In genomic region chr11:11882539-11882938, GRCh38 we compare ENCODE assay signal across 21 cellular contexts.
"Had no signal": no experiment of that assay in that cellular context is flagged by ENCODE, and none has a peak within 500 bp of the region (broad histone marks: within the 10 kb centered on the region; RNA-seq: fewer than 3 reads in every experiment).

No MANE protein-coding gene starts in this region.

- H3K4me1 ChIP-seq: colonic mucosa, thyroid gland had no signal

- H3K27ac ChIP-seq: body of pancreas, colonic mucosa, foreskin keratinocyte, heart left ventricle, pancreas, sigmoid colon, spleen, thyroid gland had no signal

- H3K9me3 ChIP-seq: body of pancreas, colonic mucosa, heart left ventricle, pancreas, sigmoid colon, spleen, thyroid gland had no signal

- H3K27ac Mint-ChIP-seq: activated CD4-positive, alpha-beta memory T cell treated with anti-CD3 and anti-CD28 coated beads for 36 hours; activated naive CD8-positive, alpha-beta T cell treated with anti-CD3 and anti-CD28 coated beads for 36 hours; T-helper 2 cell treated with Interferon-gamma antibody and Interleukin-4, amounts not matched to agents 5 μg/mL and 100 μg/mL, for 36 hours had no signal

- H3K27me3 Mint-ChIP-seq: activated CD4-positive, alpha-beta memory T cell treated with anti-CD3 and anti-CD28 coated beads for 36 hours; activated naive CD8-positive, alpha-beta T cell treated with anti-CD3 and anti-CD28 coated beads for 36 hours had no signal

- FAIRE-seq: urothelium cell line had no signal

- DNase-seq: activated CD4-positive, alpha-beta memory T cell treated with anti-CD3 and anti-CD28 coated beads for 36 hours; activated CD4-positive, alpha-beta T cell treated with anti-CD3 and anti-CD28 coated beads for 1 hour; activated gamma-delta T cell; activated naive CD8-positive, alpha-beta T cell treated with anti-CD3 and anti-CD28 coated beads for 36 hours; activated T-cell treated with anti-CD3 and anti-CD28 coated beads, Interleukin-2, amount 50 U/mL, for 48 hours; amygdala; body of pancreas; caudate nucleus; colonic mucosa; effector CD8-positive, alpha-beta T cell; foreskin keratinocyte; heart left ventricle; left colon; midbrain; pancreas; sigmoid colon; spleen; thyroid gland had no signal

- H3K36me3 ChIP-seq: colonic mucosa had no signal

- H3K27me3 ChIP-seq: body of pancreas, colonic mucosa, foreskin keratinocyte, heart left ventricle, pancreas, sigmoid colon, spleen, thyroid gland had no signal

- H3K9me3 Mint-ChIP-seq: activated CD4-positive, alpha-beta memory T cell treated with anti-CD3 and anti-CD28 coated beads for 36 hours had no signal

- H3K4me3 Mint-ChIP-seq: activated CD4-positive, alpha-beta memory T cell treated with anti-CD3 and anti-CD28 coated beads for 36 hours; activated naive CD8-positive, alpha-beta T cell treated with anti-CD3 and anti-CD28 coated beads for 36 hours; T-helper 2 cell treated with Interferon-gamma antibody and Interleukin-4, amounts not matched to agents 5 μg/mL and 100 μg/mL, for 36 hours had no signal

- H3K4me3 ChIP-seq: body of pancreas, colonic mucosa, heart left ventricle, lung, pancreas, sigmoid colon, spleen, thyroid gland had no signal
